In genomic region chr20:62020935-62021701, GRCh38 we compare ENCODE assay signal across 12 cellular contexts. TPM values are rescaled to one million over a fixed set of nuclear protein-coding genes. Genes with fewer than 3 reads are reported as not detected.
DNase-seq lines count a peak whose midpoint lies in the region; ATAC-seq, FAIRE-seq and TF ChIP-seq lines count a peak whose summit lies in the region.
"Had no signal": no experiment of that assay in that cellular context is flagged by ENCODE, and none has a peak within 500 bp of the region (broad histone marks: within the 10 kb centered on the region; RNA-seq: fewer than 3 reads in every experiment).

No MANE protein-coding gene starts in this region.

- H3K9me3 Mint-ChIP-seq in Caco-2 (ENCODE audit: unreplicated experiment), result no peaks in the 10 kb centered on the region
- H3K9me3 Mint-ChIP-seq in WTC11, result no peaks in the 10 kb centered on the region
- H3K9me3 Mint-ChIP-seq in activated naive CD8-positive, alpha-beta T cell treated with anti-CD3 and anti-CD28 coated beads, Interleukin-2, amount 50 U/mL, for 24 hours, result no peaks in the 10 kb centered on the region
- H3K9me3 Mint-ChIP-seq in T-helper 2 cell treated with Interferon-gamma antibody and Interleukin-4, amounts not matched to agents 5 μg/mL and 100 μg/mL, for 36 hours, result no peaks in the 10 kb centered on the region
- H3K9me3 Mint-ChIP-seq: natural killer cell treated with Interleukin-12 subunit alpha and Interleukin-12 subunit beta and Interleukin-15 and Interleukin-18, amount 100 ng/mL, for 72 hours had no signal

- no peak overlapping the region for H3K4me3 ChIP-seq in Caco-2 (ENCODE audit: low read depth, low read length)
- no peak overlapping the region for H3K4me3 ChIP-seq in pancreas
- H3K4me3 ChIP-seq: BLaER1 treated with 17β-estradiol and CSF1 and Interleukin-3, amounts not matched to agents 10 nM and 100 nM had no signal

- 46 to 62% methylated on average over 25 of the region's 25 CpGs for WGBS in pancreas, 2 donors

- intact Hi-C loops in Caco-2 (cut with micrococcal nuclease; ENCODE audit: unreplicated experiment), result no loop called here
- intact Hi-C loops in Right ventricle myocardium superior (cut with DNase I), result no loop called here
- intact Hi-C loops in pancreas (cut with DNase I), result no loop called here

- CTCF ChIA-PET in Caco-2 (lab: Charles Lee), result no interaction called here
- CTCF ChIA-PET in WTC11 (lab: Charles Lee), result interaction anchor here (2.3 kb wide), 1 partner anchor 10 kb away, joined by 7 read pairs; no protein-coding TSS in a partner anchor

- H3K36me3 Mint-ChIP-seq in Caco-2 (ENCODE audit: insufficient read depth, unreplicated experiment) (peaks cover 6% of the 10 kb centered on the region), WTC11 (no peaks in the 10 kb centered on the region)
- H3K36me3 Mint-ChIP-seq in activated naive CD8-positive, alpha-beta T cell treated with anti-CD3 and anti-CD28 coated beads, Interleukin-2, amount 50 U/mL, for 24 hours (ENCODE audit: low read depth), result peaks cover 2% of the 10 kb centered on the region
- peaks cover 2% of the 10 kb centered on the region for H3K36me3 Mint-ChIP-seq in T-helper 2 cell treated with Interferon-gamma antibody and Interleukin-4, amounts not matched to agents 5 μg/mL and 100 μg/mL, for 36 hours (ENCODE audit: low read depth)
- H3K36me3 Mint-ChIP-seq: natural killer cell treated with Interleukin-12 subunit alpha and Interleukin-12 subunit beta and Interleukin-15 and Interleukin-18, amount 100 ng/mL, for 72 hours had no signal

- H3K27me3 Mint-ChIP-seq in Caco-2 (ENCODE audit: insufficient read depth, unreplicated experiment) (no peaks in the 10 kb centered on the region), WTC11 (ENCODE audit: low read depth) (no peaks in the 10 kb centered on the region)
- H3K27me3 Mint-ChIP-seq in activated naive CD8-positive, alpha-beta T cell treated with anti-CD3 and anti-CD28 coated beads, Interleukin-2, amount 50 U/mL, for 24 hours, result no peaks in the 10 kb centered on the region
- H3K27me3 Mint-ChIP-seq in T-helper 2 cell treated with Interferon-gamma antibody and Interleukin-4, amounts not matched to agents 5 μg/mL and 100 μg/mL, for 36 hours (ENCODE audit: low read depth), result no peaks in the 10 kb centered on the region
- H3K27me3 Mint-ChIP-seq: activated CD8-positive, alpha-beta memory T cell treated with anti-CD3 and anti-CD28 coated beads, Interleukin-2, amount 10 ng/mL, durations not matched to agents 7 days and 5 days; natural killer cell treated with Interleukin-12 subunit alpha and Interleukin-12 subunit beta and Interleukin-15 and Interleukin-18, amount 100 ng/mL, for 72 hours had no signal

- H3K4me1 Mint-ChIP-seq in Caco-2 (ENCODE audit: low read depth, unreplicated experiment), result peaks cover 16% of the 10 kb centered on the region
- H3K4me1 Mint-ChIP-seq in WTC11, result peaks cover 26% of the 10 kb centered on the region
- peaks cover 21% of the 10 kb centered on the region for H3K4me1 Mint-ChIP-seq in activated naive CD8-positive, alpha-beta T cell treated with anti-CD3 and anti-CD28 coated beads, Interleukin-2, amount 50 U/mL, for 24 hours
- peaks cover 7% of the 10 kb centered on the region for H3K4me1 Mint-ChIP-seq in T-helper 2 cell treated with Interferon-gamma antibody and Interleukin-4, amounts not matched to agents 5 μg/mL and 100 μg/mL, for 36 hours (ENCODE audit: low read depth)

- H3K27me3 ChIP-seq in Caco-2 (replicated peaks; ENCODE audit: control insufficient read depth, insufficient read depth, low read length), result no peaks in the 10 kb centered on the region
- H3K27me3 ChIP-seq in pancreas, result no peaks in the 10 kb centered on the region
- H3K27me3 ChIP-seq: BLaER1 treated with 17β-estradiol and CSF1 and Interleukin-3, amounts not matched to agents 10 nM and 100 nM had no signal

- ATAC-seq in WTC11 (peak; percentile 29; the same call in 1 of the 2 replicates), Right ventricle myocardium superior (ENCODE audit: poor library complexity) (peak; percentile 87), pancreas (peak; percentile 68 to 84 (median 84)), GM21619 (IDR thresholded peaks at IDR 0.05; ENCODE audit: unreplicated experiment) (no peak)
- ATAC-seq in activated naive CD8-positive, alpha-beta T cell treated with anti-CD3 and anti-CD28 coated beads, Interleukin-2, amount 50 U/mL, for 24 hours, result no peak
- ATAC-seq: activated CD8-positive, alpha-beta memory T cell treated with anti-CD3 and anti-CD28 coated beads, Interleukin-2, amount 10 ng/mL, durations not matched to agents 7 days and 5 days; natural killer cell treated with Interleukin-12 subunit alpha and Interleukin-12 subunit beta and Interleukin-15 and Interleukin-18, amount 100 ng/mL, for 72 hours had no signal

- no peak overlapping the region for H3K27ac ChIP-seq in pancreas

- H3K4me3 Mint-ChIP-seq in Caco-2 (ENCODE audit: unreplicated experiment) (no peak overlapping the region), WTC11 (no peak overlapping the region)
- no peak overlapping the region for H3K4me3 Mint-ChIP-seq in activated naive CD8-positive, alpha-beta T cell treated with anti-CD3 and anti-CD28 coated beads, Interleukin-2, amount 50 U/mL, for 24 hours
- no peak overlapping the region for H3K4me3 Mint-ChIP-seq in T-helper 2 cell treated with Interferon-gamma antibody and Interleukin-4, amounts not matched to agents 5 μg/mL and 100 μg/mL, for 36 hours
- H3K4me3 Mint-ChIP-seq: activated CD8-positive, alpha-beta memory T cell treated with anti-CD3 and anti-CD28 coated beads, Interleukin-2, amount 10 ng/mL, durations not matched to agents 7 days and 5 days; natural killer cell treated with Interleukin-12 subunit alpha and Interleukin-12 subunit beta and Interleukin-15 and Interleukin-18, amount 100 ng/mL, for 72 hours had no signal

- no peak for FAIRE-seq in pancreas (lab: Jason Lieb, UNC)

- POLR2A ChIA-PET in Caco-2 (lab: Charles Lee), result no interaction called here
- POLR2A ChIA-PET in WTC11 (lab: Charles Lee), result interaction anchor here (0.7 kb wide), 1 partner anchor 32 kb away, joined by 3 read pairs; no protein-coding TSS in a partner anchor

- TF ChIP-seq CTCF in Caco-2 (IDR thresholded peaks at IDR 0.05; ENCODE audit: insufficient read depth in 1 of 2, low read depth in 1 of 2, low read length in 1 of 2, severe bottlenecking in 1 of 2, unreplicated experiment in 1 of 2), result no peak
- no peak for TF ChIP-seq CTCF in WTC11 (IDR thresholded peaks at IDR 0.05)
- TF ChIP-seq CTCF in pancreas (IDR thresholded peaks at IDR 0.05), result no peak

- DNase-seq in Caco-2 (no peak), WTC11 (ENCODE audit: low spot score) (no peak), Right ventricle myocardium superior (peak; percentile 84), pancreas (peak in 4 of 6 donors; percentile 51 to 80 (median 75))
- DNase-seq in activated CD4-positive, alpha-beta T cell treated with anti-CD3 and anti-CD28 coated beads, Interleukin-2, amount 50 U/mL, for 4 hours, result no peak
- no peak for DNase-seq in activated naive CD8-positive, alpha-beta T cell treated with anti-CD3 and anti-CD28 coated beads, Interleukin-2, amount 50 U/mL, for 24 hours
- DNase-seq in T-helper 2 cell treated with Interferon-gamma antibody and Interleukin-4, amounts not matched to agents 5 μg/mL and 100 μg/mL, for 36 hours (ENCODE audit: low spot score), result no peak
- DNase-seq: activated CD8-positive, alpha-beta memory T cell treated with anti-CD3 and anti-CD28 coated beads, Interleukin-2, amount 10 ng/mL, durations not matched to agents 7 days and 5 days; amniotic stem cell had no signal

- H3K9me3 ChIP-seq in Caco-2 (no peaks in the 10 kb centered on the region), pancreas (no peaks in the 10 kb centered on the region)

- H3K27ac Mint-ChIP-seq in Caco-2 (ENCODE audit: unreplicated experiment) (peak overlapping the region; percentile 36), WTC11 (peak overlapping the region; percentile 83)
- H3K27ac Mint-ChIP-seq in activated naive CD8-positive, alpha-beta T cell treated with anti-CD3 and anti-CD28 coated beads, Interleukin-2, amount 50 U/mL, for 24 hours, result no peak overlapping the region
- no peak overlapping the region for H3K27ac Mint-ChIP-seq in T-helper 2 cell treated with Interferon-gamma antibody and Interleukin-4, amounts not matched to agents 5 μg/mL and 100 μg/mL, for 36 hours
- H3K27ac Mint-ChIP-seq: activated CD8-positive, alpha-beta memory T cell treated with anti-CD3 and anti-CD28 coated beads, Interleukin-2, amount 10 ng/mL, durations not matched to agents 7 days and 5 days had no signal

- no TSS peak for BruUV-seq in Caco-2 (replicated peaks; lab: Mats Ljungman, UMichigan)

- H3K36me3 ChIP-seq in Caco-2 (ENCODE audit: control insufficient read depth, insufficient read depth, low read length) (no peaks in the 10 kb centered on the region; the same call in 1 of the 2 replicates), pancreas (no peaks in the 10 kb centered on the region)

- no peaks in the 10 kb centered on the region for H3K4me1 ChIP-seq in Caco-2
- peaks cover 14 to 31% (median 23%) of the 10 kb centered on the region in 3 donors for H3K4me1 ChIP-seq in pancreas

TF ChIP-seq in WTC11, 78 proteins besides CTCF, POLR2A, EP300 and RAD21:
- TF ChIP-seq SMAD4 (CRISPR knock-in tag; IDR thresholded peaks at IDR 0.05) (no peak), FOXP1 (CRISPR knock-in tag; IDR thresholded peaks at IDR 0.05; ENCODE audit: borderline replicate concordance) (0 out of 2 replicates have a peak, but pooled peaks have one; percentile 31)

RNA-seq across cellular contexts. Expression of gene TAF4, which starts 44.6 kb away (rescaled TPM):
- 94.9 and 98.2 TPM in 2 replicates for total RNA-seq in Caco-2 (2022)
- 31.0 to 34.4 TPM (median 33.7 TPM) in 3 replicates for total RNA-seq in WTC11 (2021)
- total RNA-seq in Right ventricle myocardium superior, result 11.6 TPM
- total RNA-seq in pancreas, result 10 to 100 TPM in 1 of 6 donors, 1 to 10 TPM in 5; 7.1 to 15.2 (median 8.4) TPM
- polyA plus RNA-seq in pancreas, result 1 to 10 TPM; 5.7 to 9.2 TPM

Comparison
In these comparisons a context has a peak if more than half of its experiments do, and no peak if none do; other contexts are left out.
1. DNase-seq: peak in Right ventricle myocardium superior (single experiment) and pancreas (4 of 6); none in Caco-2 (0 of 2), WTC11 (single experiment), activated CD4-positive, alpha-beta T cell treated with anti-CD3 and anti-CD28 coated beads, Interleukin-2, amount 50 U/mL, for 4 hours (0 of 2), activated naive CD8-positive, alpha-beta T cell treated with anti-CD3 and anti-CD28 coated beads, Interleukin-2, amount 50 U/mL, for 24 hours (single experiment) and T-helper 2 cell treated with Interferon-gamma antibody and Interleukin-4, amounts not matched to agents 5 μg/mL and 100 μg/mL, for 36 hours (single experiment).
2. H3K27ac Mint-ChIP-seq: peak in Caco-2 (single experiment) and WTC11 (single experiment); none in activated naive CD8-positive, alpha-beta T cell treated with anti-CD3 and anti-CD28 coated beads, Interleukin-2, amount 50 U/mL, for 24 hours (single experiment) and T-helper 2 cell treated with Interferon-gamma antibody and Interleukin-4, amounts not matched to agents 5 μg/mL and 100 μg/mL, for 36 hours (single experiment).
3. ATAC-seq: peak in WTC11 (single experiment), Right ventricle myocardium superior (single experiment) and pancreas (4 of 4); none in activated naive CD8-positive, alpha-beta T cell treated with anti-CD3 and anti-CD28 coated beads, Interleukin-2, amount 50 U/mL, for 24 hours (single experiment) and GM21619 (single experiment).